16 cellular contexts compared by ENCODE assay signal in genomic region chr5:60487466-60487865, GRCh38.
DNase-seq lines count a peak whose midpoint lies in the region; ATAC-seq, FAIRE-seq and TF ChIP-seq lines count a peak whose summit lies in the region.
"Had no signal": no experiment of that assay in that cellular context is flagged by ENCODE, and none has a peak within 500 bp of the region (broad histone marks: within the 10 kb centered on the region; RNA-seq: fewer than 3 reads in every experiment).

No MANE protein-coding gene starts in this region.

- H3K9me3 ChIP-seq in A549, result no peaks in the 10 kb centered on the region
- no peaks in the 10 kb centered on the region for H3K9me3 ChIP-seq in colonic mucosa
- H3K9me3 ChIP-seq: vagina had no signal

- H3K4me1 ChIP-seq in A549 (peaks cover 62% of the 10 kb centered on the region), colonic mucosa (no peaks in the 10 kb centered on the region)
- H3K4me1 ChIP-seq: vagina had no signal

- CTCF ChIA-PET in A549 (lab: Yijun Ruan, JAX), result interaction anchor here (0.5 kb wide), 1 partner anchor 33 kb away, joined by 3 read pairs; no protein-coding TSS in a partner anchor

- H3K36me3 Mint-ChIP-seq in nephron (ENCODE audit: low read depth), result no peaks in the 10 kb centered on the region
- H3K36me3 Mint-ChIP-seq: naive B cell had no signal

- FAIRE-seq in A549 (lab: Jason Lieb, UNC), result no peak
- FAIRE-seq: G401.6, GM18507, small intestine had no signal

- peak overlapping the region in 1 of 2 donors; percentile 7 for H3K9ac ChIP-seq in colonic mucosa (ENCODE audit: low read depth in 2 of 2, low read length in 2 of 2)

- 0 out of 5 replicates have a peak, but pooled peaks of 1 of the 2 experiments have one; percentile 14 for TF ChIP-seq RAD21 in A549 (conservative IDR thresholded peaks at IDR 0.05 in 1 of 2, IDR thresholded peaks at IDR 0.05 in 1 of 2)

- no peaks in the 10 kb centered on the region for H3K27me3 Mint-ChIP-seq in nephron (ENCODE audit: low read depth)
- H3K27me3 Mint-ChIP-seq: naive B cell had no signal

- intact Hi-C loops in colonic mucosa (cut with DNase I), result no loop called here

- H3K27me3 ChIP-seq in colonic mucosa (no peaks in the 10 kb centered on the region), H7 (ENCODE audit: control insufficient read depth, insufficient read depth, low read length) (no peaks in the 10 kb centered on the region)
- H3K27me3 ChIP-seq: cardiac muscle cell, vagina had no signal

- H3K27ac Mint-ChIP-seq in nephron, result peak overlapping the region; percentile 23 to 83 (median 62)
- H3K27ac Mint-ChIP-seq: activated CD4-positive, alpha-beta T cell treated with anti-CD3 and anti-CD28 coated beads, Interleukin-2, amount 10 ng/mL, durations not matched to agents 7 days and 5 days had no signal

- peak in 1 of 2 experiments; percentile 75 for DNase-seq in A549 (ENCODE audit: low read depth in 1 of 2, low spot score in 1 of 2)
- DNase-seq in M059J (ENCODE audit: low read depth), result peak; percentile 77
- peak; percentile 24 for DNase-seq in colonic mucosa
- no peak for DNase-seq in H7
- DNase-seq in GM03348 (ENCODE audit: low spot score), result no peak
- DNase-seq: activated CD4-positive, alpha-beta T cell treated with anti-CD3 and anti-CD28 coated beads, Interleukin-2, amount 10 ng/mL, durations not matched to agents 7 days and 5 days; naive B cell; SW 1271 had no signal

- H3K27ac ChIP-seq in A549, result peak overlapping the region; percentile 79 to 83
- no peak overlapping the region for H3K27ac ChIP-seq in colonic mucosa
- H3K27ac ChIP-seq: cardiac muscle cell, vagina had no signal

- POLR2A ChIA-PET in A549 (lab: Yijun Ruan, JAX), result interaction anchor here (0.9 to 1.0 kb wide), 3 partner anchors 8 to 103 kb away, joined by 3 to 5 read pairs (median 4); no protein-coding TSS in a partner anchor

- H3K9me3 Mint-ChIP-seq in nephron, result no peaks in the 10 kb centered on the region
- H3K9me3 Mint-ChIP-seq: activated CD4-positive, alpha-beta T cell treated with anti-CD3 and anti-CD28 coated beads, Interleukin-2, amount 10 ng/mL, durations not matched to agents 7 days and 5 days; naive B cell had no signal

- TF ChIP-seq CTCF in A549 (IDR thresholded peaks at IDR 0.05), result no peak
- TF ChIP-seq CTCF in colonic mucosa (IDR thresholded peaks at IDR 0.05), result no peak
- TF ChIP-seq CTCF in nephron (IDR thresholded peaks at IDR 0.05; ENCODE audit: unreplicated experiment in 3 of 3), result no peak

- ATAC-seq in A549, result peak; percentile 65 to 83; a peak in 5 of 6 replicates
- ATAC-seq in GM18861 (IDR thresholded peaks at IDR 0.05; ENCODE audit: unreplicated experiment), result no peak
- no peak for ATAC-seq in GM21367 (IDR thresholded peaks at IDR 0.05; ENCODE audit: unreplicated experiment)

- peak overlapping the region in 2 of 3 experiments; percentile 37 to 65 for H3K4me3 Mint-ChIP-seq in nephron
- H3K4me3 Mint-ChIP-seq: activated CD4-positive, alpha-beta T cell treated with anti-CD3 and anti-CD28 coated beads, Interleukin-2, amount 10 ng/mL, durations not matched to agents 7 days and 5 days; naive B cell had no signal

- 7% methylated on average over 2 of the region's 2 CpGs for WGBS in A549 (ENCODE audit: missing lambda C conversion rate)

- H3K4me2 ChIP-seq in A549, result peak overlapping the region; percentile 61

- peak overlapping the region; percentile 23; the same call in 2 of the 3 replicates for H3K4me3 ChIP-seq in A549
- H3K4me3 ChIP-seq in colonic mucosa, result no peak overlapping the region
- no peak overlapping the region for H3K4me3 ChIP-seq in H7 (ENCODE audit: insufficient read depth, low read depth, low read length)
- H3K4me3 ChIP-seq: cardiac muscle cell had no signal

- TF ChIP-seq EP300 in A549 (IDR thresholded peaks at IDR 0.05), result 0 out of 5 replicates have a peak, but pooled peaks of 1 of the 2 experiments have one; percentile 38

- H3K36me3 ChIP-seq in colonic mucosa (no peaks in the 10 kb centered on the region), H7 (replicated peaks; ENCODE audit: control insufficient read depth, insufficient read depth, low read length) (no peaks in the 10 kb centered on the region)
- H3K36me3 ChIP-seq: cardiac muscle cell, vagina had no signal

- TF ChIP-seq POLR2A in A549 (IDR thresholded peaks at IDR 0.05; ENCODE audit: low read length), result no peak

- peaks cover 18% of the 10 kb centered on the region for H3K4me1 Mint-ChIP-seq in nephron
- H3K4me1 Mint-ChIP-seq: activated CD4-positive, alpha-beta T cell treated with anti-CD3 and anti-CD28 coated beads, Interleukin-2, amount 10 ng/mL, durations not matched to agents 7 days and 5 days; naive B cell had no signal

TF ChIP-seq in A549, 52 proteins besides CTCF, POLR2A, EP300 and RAD21:
- TF ChIP-seq SMC3 (IDR thresholded peaks at IDR 0.05) (peak; percentile 14; the same call in 1 of the 3 replicates), RCOR1 (IDR thresholded peaks at IDR 0.05; ENCODE audit: low read depth, low read length) (no peak), GATA3 (IDR thresholded peaks at IDR 0.05; ENCODE audit: borderline replicate concordance) (peak; percentile 75; the same call in 1 of the 2 replicates), NPAS2 (CRISPR knock-in tag; IDR thresholded peaks at IDR 0.05; ENCODE audit: borderline replicate concordance) (no peak), JUNB (IDR thresholded peaks at IDR 0.05) (0 out of 2 replicates have a peak, but pooled peaks have one; percentile 28), JUN (IDR thresholded peaks at IDR 0.05) (peak; percentile 14 to 56; a peak in 2 of 5 replicates)

Comparison
In these comparisons a context has a peak if more than half of its experiments do, and no peak if none do; other contexts are left out.
1. ATAC-seq: peak in A549 (2 of 2); none in GM18861 (single experiment) and GM21367 (single experiment).
2. DNase-seq: peak in M059J (single experiment) and colonic mucosa (single experiment); none in H7 (single experiment) and GM03348 (single experiment).